ENCODE assay signal across 18 cellular contexts in genomic region chr2:152464853-152465470, GRCh38.
DNase-seq lines count a peak whose midpoint lies in the region; ATAC-seq, FAIRE-seq and TF ChIP-seq lines count a peak whose summit lies in the region.
"Had no signal": no experiment of that assay in that cellular context is flagged by ENCODE, and none has a peak within 500 bp of the region (broad histone marks: within the 10 kb centered on the region; RNA-seq: fewer than 3 reads in every experiment).

No MANE protein-coding gene starts in this region.

- H3K4me1 Mint-ChIP-seq in activated CD8-positive, alpha-beta T cell treated with anti-CD3 and anti-CD28 coated beads, Interleukin-2, amount 10 ng/mL, durations not matched to agents 7 days and 5 days (ENCODE audit: low read depth), result peaks cover 4% of the 10 kb centered on the region

- no peak for ATAC-seq in RWPE2 (ENCODE audit: low read depth)
- ATAC-seq in activated CD8-positive, alpha-beta T cell treated with anti-CD3 and anti-CD28 coated beads, Interleukin-2, amount 10 ng/mL, durations not matched to agents 7 days and 5 days, result no peak
- ATAC-seq in GM21717 (IDR thresholded peaks at IDR 0.05; ENCODE audit: unreplicated experiment), result no peak
- ATAC-seq: WTC11 had no signal

- peaks cover 34% of the 10 kb centered on the region for H3K4me1 ChIP-seq in HEK293 (ENCODE audit: control insufficient read depth, insufficient read depth, low read length)
- peaks cover 52% of the 10 kb centered on the region for H3K4me1 ChIP-seq in RWPE2 (ENCODE audit: insufficient read depth, poor library complexity, severe bottlenecking)
- H3K4me1 ChIP-seq in kidney (ENCODE audit: control insufficient read depth in 1 of 2, insufficient read depth in 1 of 2, low read depth in 1 of 2, low read length in 2 of 2), result peaks cover 16 to 19% of the 10 kb centered on the region in 2 donors

- no peak for DNase-seq in RWPE2 (ENCODE audit: low spot score)
- DNase-seq in kidney, result no peak
- DNase-seq in substantia nigra (lab: John Stamatoyannopoulos, UW), result peak in 6 of 49 donors; percentile 22 to 62 (median 42)
- no peak for DNase-seq in activated CD8-positive, alpha-beta T cell treated with anti-CD3 and anti-CD28 coated beads, Interleukin-2, amount 10 ng/mL, durations not matched to agents 7 days and 5 days
- DNase-seq in NOMO-1 treated with dmso at 0.1 percent for 144 hours (lab: John Stamatoyannopoulos, UW; ENCODE audit: unreplicated experiment), result no peak
- DNase-seq: activated effector memory CD4-positive, alpha-beta T cell treated with anti-CD3 and anti-CD28 coated beads, Interleukin-2, amount 50 U/mL, for 16 hours; aorta; H9; NCI-H1694 treated with DMSO at 0.1 percent for 48 hours; NCI-H526 treated with DMSO at 0.1 percent for 48 hours; RPMI8226; stomach; T-helper 1 cell had no signal

- no peak overlapping the region for H3K4me3 Mint-ChIP-seq in activated CD8-positive, alpha-beta T cell treated with anti-CD3 and anti-CD28 coated beads, Interleukin-2, amount 10 ng/mL, durations not matched to agents 7 days and 5 days
- H3K4me3 Mint-ChIP-seq: H9, WTC11 had no signal

- H3K36me3 Mint-ChIP-seq in activated CD8-positive, alpha-beta T cell treated with anti-CD3 and anti-CD28 coated beads, Interleukin-2, amount 10 ng/mL, durations not matched to agents 7 days and 5 days (ENCODE audit: low read depth), result no peaks in the 10 kb centered on the region
- H3K36me3 Mint-ChIP-seq: WTC11 had no signal

- H3K9ac ChIP-seq in kidney (ENCODE audit: low read length in 2 of 2), result no peak overlapping the region
- H3K9ac ChIP-seq: parathyroid adenoma had no signal

- H3K4me3 ChIP-seq in HEK293 (ENCODE audit: low read depth, low read length) (no peak overlapping the region), RWPE2 (ENCODE audit: severe bottlenecking) (no peak overlapping the region), kidney (ENCODE audit: low read length in 2 of 2) (peak overlapping the region; percentile 1 to 17)
- H3K4me3 ChIP-seq: stomach had no signal

- H3K27me3 Mint-ChIP-seq in activated CD8-positive, alpha-beta T cell treated with anti-CD3 and anti-CD28 coated beads, Interleukin-2, amount 10 ng/mL, durations not matched to agents 7 days and 5 days (ENCODE audit: low read depth), result peaks cover 10% of the 10 kb centered on the region

- intact Hi-C loops in kidney (cut with DNase I), result no loop called here

- FAIRE-seq in kidney (lab: Jason Lieb, UNC), result no peak
- FAIRE-seq: HTR-8/SVneo had no signal

- CTCF ChIA-PET in HEK293 (lab: Yijun Ruan, JAX), result no interaction called here
- CTCF ChIA-PET in activated CD8-positive, alpha-beta T cell treated with anti-CD3 and anti-CD28 coated beads, Interleukin-2, amount 10 ng/mL, durations not matched to agents 7 days and 5 days (lab: Charles Lee), result no interaction called here

- H3K27ac Mint-ChIP-seq in activated CD8-positive, alpha-beta T cell treated with anti-CD3 and anti-CD28 coated beads, Interleukin-2, amount 10 ng/mL, durations not matched to agents 7 days and 5 days, result no peak overlapping the region

- H3K27ac ChIP-seq in HEK293 (ENCODE audit: extremely low read depth, low read depth, low read length) (no peak overlapping the region), RWPE2 (ENCODE audit: poor library complexity, severe bottlenecking) (peak overlapping the region; percentile 68), kidney (ENCODE audit: low read depth in 2 of 2, low read length in 2 of 2) (peak overlapping the region in 1 of 2 donors; percentile 4), substantia nigra (ENCODE audit: low read depth, low read length, poor library complexity, severe bottlenecking) (peak overlapping the region; percentile 96)
- H3K27ac ChIP-seq: parathyroid adenoma, stomach had no signal

- H3K36me3 ChIP-seq in HEK293 (ENCODE audit: control insufficient read depth in 2 of 2, insufficient read depth in 1 of 2, low read length in 2 of 2), result no peaks in the 10 kb centered on the region
- no peaks in the 10 kb centered on the region for H3K36me3 ChIP-seq in RWPE2 (ENCODE audit: low read depth)
- no peaks in the 10 kb centered on the region for H3K36me3 ChIP-seq in kidney (ENCODE audit: control insufficient read depth in 1 of 2, insufficient read depth in 2 of 2, low read length in 2 of 2)
- H3K36me3 ChIP-seq: stomach had no signal

- POLR2A ChIA-PET in HEK293 (lab: Yijun Ruan, JAX), result no interaction called here
- POLR2A ChIA-PET in activated CD8-positive, alpha-beta T cell treated with anti-CD3 and anti-CD28 coated beads, Interleukin-2, amount 10 ng/mL, durations not matched to agents 7 days and 5 days (lab: Charles Lee), result no interaction called here

- TF ChIP-seq CTCF in HEK293 (tag by site-specific recombination; IDR thresholded peaks at IDR 0.05) (no peak), RWPE2 (IDR thresholded peaks at IDR 0.05; ENCODE audit: poor library complexity, severe bottlenecking) (no peak), kidney (IDR thresholded peaks at IDR 0.05; ENCODE audit: borderline replicate concordance, extremely low read depth, insufficient read depth) (no peak)

- H3K9me3 ChIP-seq in HEK293 (ENCODE audit: control insufficient read depth, insufficient read depth, low read depth, low read length), result no peaks in the 10 kb centered on the region
- no peaks in the 10 kb centered on the region for H3K9me3 ChIP-seq in RWPE2 (ENCODE audit: severe bottlenecking)
- H3K9me3 ChIP-seq in kidney (ENCODE audit: control insufficient read depth in 1 of 2, low read length in 2 of 2), result no peaks in the 10 kb centered on the region
- H3K9me3 ChIP-seq: stomach had no signal

- no peaks in the 10 kb centered on the region for H3K27me3 ChIP-seq in RWPE2 (ENCODE audit: insufficient read depth, poor library complexity, severe bottlenecking)
- H3K27me3 ChIP-seq: stomach had no signal

- no peaks in the 10 kb centered on the region for H3K9me3 Mint-ChIP-seq in activated CD8-positive, alpha-beta T cell treated with anti-CD3 and anti-CD28 coated beads, Interleukin-2, amount 10 ng/mL, durations not matched to agents 7 days and 5 days (ENCODE audit: insufficient read depth)
- H3K9me3 Mint-ChIP-seq: H9, WTC11 had no signal

TF ChIP-seq in HEK293, 187 proteins besides CTCF, POLR2A, EP300 and RAD21:
- no peak for TF ChIP-seq ZNF324 (tag by site-specific recombination; IDR thresholded peaks at IDR 0.05)
- TF ChIP-seq ZNF211 (tag by site-specific recombination; IDR thresholded peaks at IDR 0.05; ENCODE audit: low read depth), result no peak
- no peak for TF ChIP-seq FEZF1 (tag by site-specific recombination; IDR thresholded peaks at IDR 0.05)
- peak; percentile 50; the same call in 1 of the 2 replicates for TF ChIP-seq ZNF18 (tag by site-specific recombination; IDR thresholded peaks at IDR 0.05)
- TF ChIP-seq, protein P1, sequence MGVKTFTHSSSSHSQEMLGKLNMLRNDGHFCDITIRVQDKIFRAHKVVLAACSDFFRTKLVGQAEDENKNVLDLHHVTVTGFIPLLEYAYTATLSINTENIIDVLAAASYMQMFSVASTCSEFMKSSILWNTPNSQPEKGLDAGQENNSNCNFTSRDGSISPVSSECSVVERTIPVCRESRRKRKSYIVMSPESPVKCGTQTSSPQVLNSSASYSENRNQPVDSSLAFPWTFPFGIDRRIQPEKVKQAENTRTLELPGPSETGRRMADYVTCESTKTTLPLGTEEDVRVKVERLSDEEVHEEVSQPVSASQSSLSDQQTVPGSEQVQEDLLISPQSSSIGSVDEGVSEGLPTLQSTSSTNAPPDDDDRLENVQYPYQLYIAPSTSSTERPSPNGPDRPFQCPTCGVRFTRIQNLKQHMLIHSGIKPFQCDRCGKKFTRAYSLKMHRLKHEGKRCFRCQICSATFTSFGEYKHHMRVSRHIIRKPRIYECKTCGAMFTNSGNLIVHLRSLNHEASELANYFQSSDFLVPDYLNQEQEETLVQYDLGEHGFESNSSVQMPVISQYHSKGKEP (tag by site-specific recombination; IDR thresholded peaks at IDR 0.05), result no peak
- TF ChIP-seq, protein P2, sequence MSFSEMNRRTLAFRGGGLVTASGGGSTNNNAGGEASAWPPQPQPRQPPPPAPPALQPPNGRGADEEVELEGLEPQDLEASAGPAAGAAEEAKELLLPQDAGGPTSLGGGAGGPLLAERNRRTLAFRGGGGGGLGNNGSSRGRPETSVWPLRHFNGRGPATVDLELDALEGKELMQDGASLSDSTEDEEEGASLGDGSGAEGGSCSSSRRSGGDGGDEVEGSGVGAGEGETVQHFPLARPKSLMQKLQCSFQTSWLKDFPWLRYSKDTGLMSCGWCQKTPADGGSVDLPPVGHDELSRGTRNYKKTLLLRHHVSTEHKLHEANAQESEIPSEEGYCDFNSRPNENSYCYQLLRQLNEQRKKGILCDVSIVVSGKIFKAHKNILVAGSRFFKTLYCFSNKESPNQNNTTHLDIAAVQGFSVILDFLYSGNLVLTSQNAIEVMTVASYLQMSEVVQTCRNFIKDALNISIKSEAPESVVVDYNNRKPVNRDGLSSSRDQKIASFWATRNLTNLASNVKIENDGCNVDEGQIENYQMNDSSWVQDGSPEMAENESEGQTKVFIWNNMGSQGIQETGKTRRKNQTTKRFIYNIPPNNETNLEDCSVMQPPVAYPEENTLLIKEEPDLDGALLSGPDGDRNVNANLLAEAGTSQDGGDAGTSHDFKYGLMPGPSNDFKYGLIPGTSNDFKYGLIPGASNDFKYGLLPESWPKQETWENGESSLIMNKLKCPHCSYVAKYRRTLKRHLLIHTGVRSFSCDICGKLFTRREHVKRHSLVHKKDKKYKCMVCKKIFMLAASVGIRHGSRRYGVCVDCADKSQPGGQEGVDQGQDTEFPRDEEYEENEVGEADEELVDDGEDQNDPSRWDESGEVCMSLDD (tag by site-specific recombination; IDR thresholded peaks at IDR 0.05), result no peak
- TF ChIP-seq KLF7 (tag by site-specific recombination; IDR thresholded peaks at IDR 0.05; ENCODE audit: borderline replicate concordance), result no peak
- no peak for TF ChIP-seq ZNF433 (tag by site-specific recombination; IDR thresholded peaks at IDR 0.05; ENCODE audit: low read depth)

Comparison
In these comparisons a context has a peak if more than half of its experiments do, and no peak if none do; other contexts are left out.
1. H3K4me3 ChIP-seq: peak in kidney (2 of 2); none in HEK293 (single experiment) and RWPE2 (single experiment).